Comparison of ENCODE assay signal across 1 cellular context in the genomic region with DNA sequence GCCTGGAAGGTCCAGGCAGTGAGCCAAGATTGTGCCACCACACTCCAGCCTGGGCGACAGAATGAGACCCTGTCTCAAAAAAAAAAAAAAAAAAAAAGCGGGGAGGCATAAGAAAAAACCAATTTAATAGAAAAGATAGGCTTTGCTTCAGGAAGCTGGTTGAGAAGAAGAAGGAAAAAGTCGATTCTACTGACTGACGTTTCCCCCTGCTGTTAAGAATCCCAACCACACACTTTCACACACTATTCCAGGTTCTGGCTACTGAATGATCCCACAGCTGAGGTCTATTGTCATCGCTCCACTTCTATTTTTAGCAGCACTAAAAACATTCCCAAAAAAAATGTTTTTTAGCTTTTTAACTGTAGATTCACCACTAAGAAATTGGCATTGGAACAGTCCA.
TF ChIP-seq lines count a peak whose summit lies in the region.

No MANE protein-coding gene starts in this region.

TF ChIP-seq in WTC11, 78 proteins besides CTCF, POLR2A, EP300 and RAD21 (continued from another document):
- no peak for TF ChIP-seq MLX (CRISPR knock-in tag; IDR thresholded peaks at IDR 0.05)
TF ChIP-seq in WTC11: peak in this region for 0.
